In genomic region chrX:40471965-40472648, GRCh38 we compare ENCODE assay signal across 8 cellular contexts.
A peak's percentile ranks its signal among the peaks of the same experiment; 100 is the strongest.
DNase-seq lines count a peak whose midpoint lies in the region; ATAC-seq and TF ChIP-seq lines count a peak whose summit lies in the region.

No MANE protein-coding gene starts in this region.

- no peaks in the 10 kb centered on the region; the same call in 1 of the 2 replicates for H3K27me3 ChIP-seq in GM06990 (replicated peaks; ENCODE audit: control insufficient read depth, insufficient read depth, low read length)
- H3K27me3 ChIP-seq in breast epithelium, result peaks cover 2 to 50% of the 10 kb centered on the region in 2 donors

- H3K36me3 ChIP-seq in GM06990 (ENCODE audit: control insufficient read depth, insufficient read depth, low read length), result no peaks in the 10 kb centered on the region
- H3K36me3 ChIP-seq in breast epithelium, result no peaks in the 10 kb centered on the region

- H3K4me1 ChIP-seq in breast epithelium, result peaks cover 0 to 4% of the 10 kb centered on the region in 2 donors

- TF ChIP-seq CTCF in GM06990 (IDR thresholded peaks at IDR 0.05; ENCODE audit: insufficient read depth, low read length, poor library complexity, severe bottlenecking) (peak; percentile 32), breast epithelium (IDR thresholded peaks at IDR 0.05) (peak in 1 of 3 donors; percentile 28)

- H3K27ac ChIP-seq in breast epithelium (peak overlapping the region in 1 of 2 donors; percentile 50), substantia nigra (ENCODE audit: low read depth, low read length, poor library complexity, severe bottlenecking) (peak overlapping the region; percentile 49)

- TF ChIP-seq POLR2A in breast epithelium (IDR thresholded peaks at IDR 0.05), result no peak

- ATAC-seq in HG03520 (IDR thresholded peaks at IDR 0.05; ENCODE audit: unreplicated experiment), result peak; percentile 46
- ATAC-seq in left colon, result peak; percentile 57

- H3K4me3 ChIP-seq in GM06990 (replicated peaks; ENCODE audit: low read depth, low read length), result no peak overlapping the region
- peak overlapping the region in 1 of 3 donors; percentile 17 for H3K4me3 ChIP-seq in breast epithelium

- intact Hi-C loops in breast epithelium (cut with DNase I; ENCODE audit: low total_unique reads) (no loop called here), left colon (cut with DNase I, micrococcal nuclease) (loop anchor here in 1 of 2 donors (10.0 kb wide), 1 partner anchor 387 kb away; no protein-coding TSS in a partner anchor)

- H3K9me3 ChIP-seq in breast epithelium, result no peaks in the 10 kb centered on the region

- DNase-seq in GM06990 (ENCODE audit: extremely low read depth, insufficient read length) (no peak), SHP77 treated with DMSO at 0.1 percent for 48 hours (lab: John Stamatoyannopoulos, UW) (peak; percentile 67), breast epithelium (ENCODE audit: low spot score in 2 of 2) (peak; percentile 42 to 52), left colon (peak; percentile 32 to 52), substantia nigra (lab: John Stamatoyannopoulos, UW) (peak in 40 of 49 donors; percentile 0 to 47 (median 11)), dermis blood vessel endothelial cell (no peak), foreskin melanocyte (no peak)

Comparison
In these comparisons a context has a peak if more than half of its experiments do, and no peak if none do; other contexts are left out.
1. DNase-seq: peak in SHP77 treated with DMSO at 0.1 percent for 48 hours (single experiment), breast epithelium (2 of 2), left colon (2 of 2) and substantia nigra (40 of 49); none in GM06990 (single experiment), dermis blood vessel endothelial cell (single experiment) and foreskin melanocyte (single experiment).